Comparison of ENCODE assay signal across 1 cellular context in genomic region chr1:219900201-219900600, GRCh38.
A peak's percentile ranks its signal among the peaks of the same experiment; 100 is the strongest.
TF ChIP-seq lines count a peak whose summit lies in the region.

No MANE protein-coding gene starts in this region.

TF ChIP-seq in K562, 482 proteins besides CTCF, POLR2A, EP300 and RAD21 (continued from another document):
- TF ChIP-seq JUNB (CRISPR knock-in tag; conservative IDR thresholded peaks at IDR 0.05) (no peak), HDAC2 (IDR thresholded peaks at IDR 0.05) (0 out of 2 replicates have a peak, but pooled peaks have one; percentile 31), KDM2B (CRISPR knock-in tag; IDR thresholded peaks at IDR 0.05) (no peak), STAT6 (CRISPR knock-in tag; IDR thresholded peaks at IDR 0.05) (no peak), SMARCA5 (IDR thresholded peaks at IDR 0.05) (0 out of 2 replicates have a peak, but pooled peaks have one; percentile 21)
